ENCODE assay signal across 20 cellular contexts in genomic region chr13:48625396-48626076, GRCh38. TPM values are rescaled to one million over a fixed set of nuclear protein-coding genes. Genes with fewer than 3 reads are reported as not detected.
DNase-seq lines count a peak whose midpoint lies in the region; ATAC-seq and TF ChIP-seq lines count a peak whose summit lies in the region.
"Had no signal": no experiment of that assay in that cellular context is flagged by ENCODE, and none has a peak within 500 bp of the region (broad histone marks: within the 10 kb centered on the region; RNA-seq: fewer than 3 reads in every experiment).

No MANE protein-coding gene starts in this region.

- H3K36me3 ChIP-seq in breast epithelium (no peaks in the 10 kb centered on the region), mammary epithelial cell (ENCODE audit: insufficient read depth, low read length) (no peaks in the 10 kb centered on the region), heart right ventricle (no peaks in the 10 kb centered on the region), neural progenitor cell (no peaks in the 10 kb centered on the region), uterus (no peaks in the 10 kb centered on the region)

- H3K4me2 ChIP-seq in mammary epithelial cell (ENCODE audit: insufficient read depth, low read depth, low read length), result no peak overlapping the region
- H3K4me2 ChIP-seq in neural progenitor cell, result no peak overlapping the region

- H3K27ac ChIP-seq in breast epithelium (peak overlapping the region; percentile 22 to 66), mammary epithelial cell (ENCODE audit: insufficient read depth, low read depth, low read length) (no peak overlapping the region), heart right ventricle (peak overlapping the region; percentile 59 to 92 (median 77)), neural progenitor cell (no peak overlapping the region), uterus (peak overlapping the region; percentile 62 to 70)
- H3K27ac ChIP-seq: 22Rv1, C4-2B, psoas muscle had no signal

- TF ChIP-seq POLR2A in breast epithelium (IDR thresholded peaks at IDR 0.05) (no peak), uterus (IDR thresholded peaks at IDR 0.05) (no peak)

- H3K27me3 ChIP-seq in breast epithelium (no peaks in the 10 kb centered on the region), mammary epithelial cell (ENCODE audit: insufficient read depth, low read length) (no peaks in the 10 kb centered on the region), heart right ventricle (no peaks in the 10 kb centered on the region), neural progenitor cell (no peaks in the 10 kb centered on the region), uterus (no peaks in the 10 kb centered on the region)

- DNase-seq in breast epithelium (ENCODE audit: low spot score in 2 of 2) (no peak), mammary epithelial cell (no peak), heart right ventricle (no peak), neural progenitor cell (ENCODE audit: low spot score) (no peak), uterus (no peak), anterior cingulate cortex (lab: John Stamatoyannopoulos, UW) (no peak)
- DNase-seq: activated CD4-positive, alpha-beta T cell treated with anti-CD3 and anti-CD28 coated beads, Interleukin-2, amount 10 ng/mL, durations not matched to agents 24 days and 14 days; activated T-cell treated with anti-CD3 and anti-CD28 coated beads, Interleukin-2, amount 50 U/mL, for 1 hour; glutamatergic neuron; NCI-H1694 treated with DMSO at 0.1 percent for 48 hours; NCI-H510A; psoas muscle; substantia nigra; T-helper 9 cell had no signal

- peak overlapping the region; percentile 47 for H3K27ac Mint-ChIP-seq in neural progenitor cell
- H3K27ac Mint-ChIP-seq: activated CD4-positive, alpha-beta T cell treated with anti-CD3 and anti-CD28 coated beads, Interleukin-2, amount 10 ng/mL, durations not matched to agents 24 days and 14 days; activated naive CD8-positive, alpha-beta T cell had no signal

- peaks cover 2% of the 10 kb centered on the region for H3K27me3 Mint-ChIP-seq in neural progenitor cell (ENCODE audit: insufficient read depth, low read depth)
- H3K27me3 Mint-ChIP-seq: activated CD4-positive, alpha-beta T cell treated with anti-CD3 and anti-CD28 coated beads, Interleukin-2, amount 10 ng/mL, durations not matched to agents 24 days and 14 days; activated naive CD8-positive, alpha-beta T cell had no signal

- H2AFZ ChIP-seq in mammary epithelial cell (ENCODE audit: low read depth, low read length) (no peak overlapping the region), neural progenitor cell (replicated peaks) (no peak overlapping the region)

- no peaks in the 10 kb centered on the region for H3K4me1 ChIP-seq in breast epithelium
- H3K4me1 ChIP-seq in mammary epithelial cell (ENCODE audit: insufficient read depth, low read length), result no peaks in the 10 kb centered on the region
- H3K4me1 ChIP-seq in heart right ventricle, result peaks cover 0 to 41% (median 22%) of the 10 kb centered on the region in 9 donors
- no peaks in the 10 kb centered on the region for H3K4me1 ChIP-seq in neural progenitor cell
- H3K4me1 ChIP-seq in uterus, result peaks cover 8 to 11% of the 10 kb centered on the region in 2 donors
- H3K4me1 ChIP-seq: psoas muscle had no signal

- no peaks in the 10 kb centered on the region for H3F3A ChIP-seq in neural progenitor cell (ENCODE audit: low read depth)

- peaks cover 0 to 9% of the 10 kb centered on the region in 2 donors for H3K9me3 ChIP-seq in breast epithelium
- H3K9me3 ChIP-seq in mammary epithelial cell (replicated peaks; ENCODE audit: insufficient read depth, low read length), result no peaks in the 10 kb centered on the region
- peaks cover 0 to 21% (median 6%) of the 10 kb centered on the region in 11 donors for H3K9me3 ChIP-seq in heart right ventricle
- no peaks in the 10 kb centered on the region for H3K9me3 ChIP-seq in neural progenitor cell (ENCODE audit: low read depth)
- no peaks in the 10 kb centered on the region for H3K9me3 ChIP-seq in uterus
- H3K9me3 ChIP-seq: psoas muscle had no signal

- 91% methylated on average over 4 of the region's 4 CpGs for WGBS in mammary epithelial cell (ENCODE audit: low coverage, missing lambda C conversion rate)
- 48 to 64% methylated on average over 4 of the region's 4 CpGs for WGBS in heart right ventricle, 2 donors

- no peaks in the 10 kb centered on the region for H3K36me3 Mint-ChIP-seq in neural progenitor cell

- H3K9ac ChIP-seq in mammary epithelial cell (ENCODE audit: insufficient read depth, low read length) (no peak overlapping the region), neural progenitor cell (no peak overlapping the region)

- H3K9me3 Mint-ChIP-seq in neural progenitor cell, result peaks cover 2% of the 10 kb centered on the region

- BruUV-seq in mammary epithelial cell (replicated peaks; lab: Mats Ljungman, UMichigan), result no TSS peak

- no peak overlapping the region for H3K4me3 Mint-ChIP-seq in neural progenitor cell
- H3K4me3 Mint-ChIP-seq: activated CD4-positive, alpha-beta T cell treated with anti-CD3 and anti-CD28 coated beads, Interleukin-2, amount 10 ng/mL, durations not matched to agents 24 days and 14 days; activated naive CD8-positive, alpha-beta T cell had no signal

- in situ Hi-C loops in mammary epithelial cell (cut with MboI; ENCODE audit: low sequenced_read_pairs in 2 of 2), result no loop called here

- no peaks in the 10 kb centered on the region for H3K4me1 Mint-ChIP-seq in neural progenitor cell
- H3K4me1 Mint-ChIP-seq: activated CD4-positive, alpha-beta T cell treated with anti-CD3 and anti-CD28 coated beads, Interleukin-2, amount 10 ng/mL, durations not matched to agents 24 days and 14 days had no signal

- TF ChIP-seq CTCF in breast epithelium (IDR thresholded peaks at IDR 0.05) (no peak), mammary epithelial cell (conservative IDR thresholded peaks at IDR 0.05 in 1 of 2, IDR thresholded peaks at IDR 0.05 in 1 of 2; ENCODE audit: extremely low read depth in 1 of 2, insufficient read depth in 1 of 2, low read depth in 1 of 2, low read length in 2 of 2) (no peak), heart right ventricle (IDR thresholded peaks at IDR 0.05) (no peak), neural progenitor cell (IDR thresholded peaks at IDR 0.05) (no peak), uterus (IDR thresholded peaks at IDR 0.05) (no peak)

- CTCF ChIA-PET in mammary epithelial cell (lab: Charles Lee; ENCODE audit: low non-redundant PET), result interaction anchor here (0.6 kb wide), 1 partner anchor 162 kb away, joined by 3 read pairs; no protein-coding TSS in a partner anchor

- intact Hi-C loops in breast epithelium (cut with DNase I; ENCODE audit: low total_unique reads), result no loop called here
- intact Hi-C loops in mammary epithelial cell (cut with micrococcal nuclease), result no loop called here
- intact Hi-C loops in heart right ventricle (cut with DNase I), result loop anchor here in 1 of 10 donors (10.0 kb wide), 1 partner anchor 99 kb away; no protein-coding TSS in a partner anchor
- intact Hi-C loops in uterus (cut with DNase I; ENCODE audit: low total_unique reads), result no loop called here

- H4K20me1 ChIP-seq in mammary epithelial cell (ENCODE audit: insufficient read depth, low read length), result no peaks in the 10 kb centered on the region
- H4K20me1 ChIP-seq in neural progenitor cell (ENCODE audit: low read depth), result no peaks in the 10 kb centered on the region

- H3K4me3 ChIP-seq in breast epithelium, result no peak overlapping the region
- no peak overlapping the region for H3K4me3 ChIP-seq in mammary epithelial cell (replicated peaks in 1 of 3; ENCODE audit: insufficient read depth in 1 of 3, low read depth in 2 of 3, low read length in 3 of 3)
- no peak overlapping the region for H3K4me3 ChIP-seq in heart right ventricle
- no peak overlapping the region for H3K4me3 ChIP-seq in neural progenitor cell
- no peak overlapping the region for H3K4me3 ChIP-seq in uterus
- H3K4me3 ChIP-seq: psoas muscle had no signal

- H3K79me2 ChIP-seq in mammary epithelial cell (ENCODE audit: insufficient read depth, low read length) (no peaks in the 10 kb centered on the region), neural progenitor cell (ENCODE audit: low read depth) (no peaks in the 10 kb centered on the region)

- dilution Hi-C loops in mammary epithelial cell (cut with HindIII; ENCODE audit: low sequenced_read_pairs), result no loop called here

- peak in 7 of 8 donors; percentile 39 to 65 (median 45) for ATAC-seq in heart right ventricle
- no peak for ATAC-seq in GM21576 (IDR thresholded peaks at IDR 0.05; ENCODE audit: unreplicated experiment)
- no peak for ATAC-seq in GM21381 (IDR thresholded peaks at IDR 0.05; ENCODE audit: unreplicated experiment)

RNA-seq across cellular contexts. Expression of gene CYSLTR2, which starts 28.2 kb away (rescaled TPM):
- total RNA-seq in breast epithelium, result 1 to 10 TPM in 1 of 3 donors, under 1 TPM in 2; 0.32 to 1.0 (median 0.33) TPM
- not detected for total RNA-seq in mammary epithelial cell
- polyA plus RNA-seq in mammary epithelial cell, result not detected
- not detected for polyA minus RNA-seq in mammary epithelial cell
- total RNA-seq in heart right ventricle, result 10 to 100 TPM in 1 of 10 donors, 1 to 10 TPM in 9; 2.1 to 10.7 (median 6.2) TPM
- polyA plus RNA-seq in heart right ventricle, result 1 to 10 TPM; 1.1 to 9.9 TPM
- not detected in 2 replicates for total RNA-seq in neural progenitor cell (ENCODE audit: low replicate concordance)
- 1 to 10 TPM in 1 of 4 donors, under 1 TPM in 3; 0.15 to 1.6 (median 0.42) TPM for total RNA-seq in uterus
- total RNA-seq: Daoy had no signal

Comparison
In these comparisons a context has a peak if more than half of its experiments do, and no peak if none do; other contexts are left out.
1. H3K27ac ChIP-seq: peak in breast epithelium (2 of 2), heart right ventricle (10 of 10) and uterus (2 of 2); none in mammary epithelial cell (single experiment) and neural progenitor cell (single experiment).
2. ATAC-seq: peak in heart right ventricle (7 of 8); none in GM21576 (single experiment) and GM21381 (single experiment).